23 cellular contexts compared by ENCODE assay signal in the genomic region with DNA sequence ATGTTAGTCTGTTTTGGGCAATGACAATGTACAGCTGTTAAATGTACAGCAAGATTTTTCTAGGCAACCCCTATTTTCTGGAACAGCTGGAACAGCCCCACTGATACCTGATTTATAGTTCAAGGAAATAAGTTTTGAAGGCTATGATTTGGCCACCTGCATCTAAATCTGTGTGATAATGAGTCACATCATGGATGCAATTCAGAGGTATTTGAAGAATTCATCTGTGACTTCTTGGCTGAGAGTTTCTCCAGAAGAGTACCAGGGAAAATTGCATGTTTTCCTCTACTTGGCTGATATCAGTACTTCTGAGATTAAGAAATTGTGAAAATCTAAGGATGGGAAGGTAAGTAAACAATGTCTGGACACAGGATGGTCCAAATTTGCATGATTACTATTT. TPM values are rescaled to one million over a fixed set of nuclear protein-coding genes. Genes with fewer than 3 reads are reported as not detected.
DNase-seq lines count a peak whose midpoint lies in the region; ATAC-seq and TF ChIP-seq lines count a peak whose summit lies in the region.
"Had no signal": no experiment of that assay in that cellular context is flagged by ENCODE, and none has a peak within 500 bp of the region (broad histone marks: within the 10 kb centered on the region; RNA-seq: fewer than 3 reads in every experiment).

No MANE protein-coding gene starts in this region.

- no peak for ATAC-seq in stimulated activated naive CD8-positive, alpha-beta T cell treated with anti-CD3 and anti-CD28 coated beads, Interleukin-15, Interleukin-2, amounts not matched to agents 100 U/mL and 50 U/mL, for 24 hours
- no peak for ATAC-seq in HG02981 (IDR thresholded peaks at IDR 0.05; ENCODE audit: unreplicated experiment)

- peaks cover 4% of the 10 kb centered on the region for H3K36me3 Mint-ChIP-seq in chondrocyte (ENCODE audit: low read depth)

- H3K27me3 Mint-ChIP-seq in chondrocyte (ENCODE audit: low read depth) = no peaks in the 10 kb centered on the region

- H3K27me3 ChIP-seq in kidney epithelial cell (ENCODE audit: control insufficient read depth, insufficient read depth, low read length) = no peaks in the 10 kb centered on the region
- H3K27me3 ChIP-seq: cardiac muscle cell, SJCRH30, stomach had no signal

- no peak for TF ChIP-seq CTCF in AG10803 (conservative IDR thresholded peaks at IDR 0.05; ENCODE audit: low read length)
- TF ChIP-seq CTCF in chondrocyte (IDR thresholded peaks at IDR 0.05) = no peak
- no peak for TF ChIP-seq CTCF in kidney epithelial cell (IDR thresholded peaks at IDR 0.05; ENCODE audit: insufficient read depth, low read length, poor library complexity, severe bottlenecking)

- peaks cover 27% of the 10 kb centered on the region for H3K4me1 Mint-ChIP-seq in chondrocyte (ENCODE audit: low read depth)
- H3K4me1 Mint-ChIP-seq: H9, neural crest cell had no signal

- H3K4me3 ChIP-seq in AG10803 (ENCODE audit: low read length) (no peak overlapping the region), kidney epithelial cell (ENCODE audit: low read depth, low read length) (no peak overlapping the region)
- H3K4me3 ChIP-seq: cardiac muscle cell, SJCRH30, stomach had no signal

- peaks cover 22% of the 10 kb centered on the region for H3K9me3 Mint-ChIP-seq in chondrocyte (ENCODE audit: low read depth)

- no peaks in the 10 kb centered on the region for H3K36me3 ChIP-seq in kidney epithelial cell (ENCODE audit: control insufficient read depth, insufficient read depth, low read length)
- H3K36me3 ChIP-seq: cardiac muscle cell, SJCRH30, stomach had no signal

- H3K27ac Mint-ChIP-seq in chondrocyte (ENCODE audit: unreplicated experiment) = peak overlapping the region; percentile 9
- H3K27ac Mint-ChIP-seq: H9 had no signal

- H3K4me3 Mint-ChIP-seq in chondrocyte (ENCODE audit: unreplicated experiment) = no peak overlapping the region
- H3K4me3 Mint-ChIP-seq: H9, neural crest cell had no signal

- DNase-seq in AG10803 (ENCODE audit: low read depth) (peak; percentile 81), NCI-H226 (peak; percentile 81), chondrocyte (ENCODE audit: low spot score) (no peak), kidney epithelial cell (ENCODE audit: low read depth) (peak; percentile 12), NCI-H1105 (lab: John Stamatoyannopoulos, UW) (no peak), NCI-H146 (lab: John Stamatoyannopoulos, UW) (no peak)
- DNase-seq in stimulated activated naive CD8-positive, alpha-beta T cell treated with anti-CD3 and anti-CD28 coated beads, Interleukin-15, Interleukin-2, amounts not matched to agents 100 U/mL and 50 U/mL, for 24 hours = no peak
- DNase-seq: activated CD4-positive, CD25-positive, alpha-beta regulatory T cell treated with anti-CD3 and anti-CD28 coated beads, Interleukin-2, amount 50 U/mL, for 72 hours; activated gamma-delta T cell treated with Interleukin-2 at 50 U/mL for 16 hours; Caco-2; effector memory CD4-positive, alpha-beta T cell; H9; NCI-H187; retina; SJCRH30; stomach had no signal

RNA-seq across cellular contexts. Expression of gene NT5C1B, which starts 40.7 kb away (rescaled TPM):
- not detected in 3 replicates for total RNA-seq in chondrocyte
- not detected in 2 replicates for total RNA-seq in kidney epithelial cell
- total RNA-seq: Caco-2, cardiac muscle cell, G401, glomerular endothelial cell, H9, NCI-H460, neural crest cell, SJCRH30, stomach, ureter had no signal

Comparison
In these comparisons a context has a peak if more than half of its experiments do, and no peak if none do; other contexts are left out.
1. DNase-seq: peak in AG10803 (single experiment), NCI-H226 (single experiment) and kidney epithelial cell (single experiment); none in chondrocyte (single experiment), stimulated activated naive CD8-positive, alpha-beta T cell treated with anti-CD3 and anti-CD28 coated beads, Interleukin-15, Interleukin-2, amounts not matched to agents 100 U/mL and 50 U/mL, for 24 hours (single experiment), NCI-H1105 (single experiment) and NCI-H146 (single experiment).